Comparison of ENCODE assay signal across 8 cellular contexts in the genomic region with DNA sequence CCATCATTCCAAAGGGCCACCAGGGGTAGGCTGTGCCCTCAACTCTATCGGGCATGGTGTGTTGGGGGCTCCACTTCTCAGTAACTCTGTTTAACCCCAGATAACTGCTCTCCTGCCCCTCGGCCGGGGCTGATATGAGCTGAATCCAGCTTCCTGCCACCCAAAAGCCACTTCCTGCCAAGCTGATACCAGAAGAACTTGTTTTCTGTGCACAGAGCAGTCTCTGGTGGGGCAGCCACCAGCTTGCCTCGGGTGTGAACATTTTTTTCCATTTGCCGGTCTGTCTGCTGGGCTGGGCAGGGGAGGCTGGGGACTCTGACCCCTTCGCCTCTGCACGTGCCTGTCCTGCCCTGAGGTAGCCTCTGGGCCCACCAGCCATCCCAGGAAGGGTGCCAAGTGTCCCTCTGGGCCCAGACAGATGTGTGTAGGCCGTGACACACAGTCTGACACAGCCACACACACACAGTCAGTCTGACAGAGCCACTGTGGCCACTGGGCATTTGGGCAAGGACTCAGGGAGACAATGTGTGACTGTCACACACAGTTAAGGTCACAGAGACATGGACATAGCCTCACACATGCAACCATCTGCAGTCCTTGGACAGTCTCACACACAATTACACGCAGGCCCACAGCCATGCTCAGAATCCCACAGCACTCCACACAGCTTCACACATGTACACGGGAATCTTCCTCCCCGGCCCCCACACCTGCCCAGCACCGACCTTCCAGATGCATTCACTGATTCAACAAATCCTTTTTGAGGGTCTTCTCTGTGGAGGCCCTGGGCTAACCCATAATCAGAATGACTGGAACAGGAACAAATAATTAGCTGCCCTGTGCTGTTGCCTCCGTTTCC. TPM values are rescaled to one million over a fixed set of nuclear protein-coding genes. Genes with fewer than 3 reads are reported as not detected.
DNase-seq lines count a peak whose midpoint lies in the region; ATAC-seq, FAIRE-seq and TF ChIP-seq lines count a peak whose summit lies in the region.

No MANE protein-coding gene starts in this region.

- no peaks in the 10 kb centered on the region for H3K9me3 Mint-ChIP-seq in endothelial cell (ENCODE audit: unreplicated experiment)

- no peaks in the 10 kb centered on the region for H3K36me3 ChIP-seq in H7 (replicated peaks; ENCODE audit: control insufficient read depth, insufficient read depth, low read length)

- no peak overlapping the region for H3K4me3 ChIP-seq in H7 (ENCODE audit: insufficient read depth, low read depth, low read length)

- peaks cover 9% of the 10 kb centered on the region for H3K27me3 Mint-ChIP-seq in endothelial cell (ENCODE audit: unreplicated experiment)

- H3K4me3 Mint-ChIP-seq in endothelial cell (ENCODE audit: unreplicated experiment): peak overlapping the region; percentile 54

- H3K36me3 Mint-ChIP-seq in endothelial cell (ENCODE audit: low read depth, unreplicated experiment): no peaks in the 10 kb centered on the region

- peak; percentile 20 for DNase-seq in KG1 (lab: John Stamatoyannopoulos, UW)
- DNase-seq in activated CD4-positive, alpha-beta T cell treated with anti-CD3 and anti-CD28 coated beads, Interleukin-2, amount 50 U/mL, for 4 hours: peak; percentile 44 to 50
- DNase-seq in endothelial cell (ENCODE audit: low spot score): no peak
- DNase-seq in stimulated activated CD8-positive, alpha-beta memory T cell treated with anti-CD3 and anti-CD28 coated beads, Interleukin-7, amount 100 ng/mL, for 4 hours (ENCODE audit: low read depth in 2 of 2): peak; percentile 57 to 60
- no peak for DNase-seq in NCI-H2081 treated with DMSO at 0.1 percent for 48 hours (lab: John Stamatoyannopoulos, UW)
- DNase-seq in H7: no peak
- no peak for DNase-seq in frontal cortex (ENCODE audit: low spot score in 2 of 2)

- FAIRE-seq in frontal cortex (lab: Jason Lieb, UNC): no peak

- peaks cover 27% of the 10 kb centered on the region for H3K4me1 Mint-ChIP-seq in endothelial cell (ENCODE audit: unreplicated experiment)

- H3K27ac Mint-ChIP-seq in endothelial cell (ENCODE audit: unreplicated experiment): peak overlapping the region; percentile 28

- no peak for TF ChIP-seq CTCF in endothelial cell (IDR thresholded peaks at IDR 0.05; ENCODE audit: unreplicated experiment)

- no peak for ATAC-seq in HG02981 (IDR thresholded peaks at IDR 0.05; ENCODE audit: unreplicated experiment)

- H3K27me3 ChIP-seq in H7 (ENCODE audit: control insufficient read depth, insufficient read depth, low read length): peaks cover 14% of the 10 kb centered on the region

RNA-seq across cellular contexts. Expression of a gene that starts 45.1 kb away (rescaled TPM):
- total RNA-seq in endothelial cell (ENCODE audit: unreplicated experiment) (150 TPM), frontal cortex (13.0 TPM)
- total RNA-seq in H7 (2014; rRNA removed; shearing (Covaris generic)): 26.6 and 28.1 TPM in 2 replicates

Comparison
In these comparisons a context has a peak if more than half of its experiments do, and no peak if none do; other contexts are left out.
1. DNase-seq: peak in KG1 (single experiment), activated CD4-positive, alpha-beta T cell treated with anti-CD3 and anti-CD28 coated beads, Interleukin-2, amount 50 U/mL, for 4 hours (2 of 2) and stimulated activated CD8-positive, alpha-beta memory T cell treated with anti-CD3 and anti-CD28 coated beads, Interleukin-7, amount 100 ng/mL, for 4 hours (2 of 2); none in endothelial cell (single experiment), NCI-H2081 treated with DMSO at 0.1 percent for 48 hours (single experiment), H7 (single experiment) and frontal cortex (0 of 2).